In the genomic region with DNA sequence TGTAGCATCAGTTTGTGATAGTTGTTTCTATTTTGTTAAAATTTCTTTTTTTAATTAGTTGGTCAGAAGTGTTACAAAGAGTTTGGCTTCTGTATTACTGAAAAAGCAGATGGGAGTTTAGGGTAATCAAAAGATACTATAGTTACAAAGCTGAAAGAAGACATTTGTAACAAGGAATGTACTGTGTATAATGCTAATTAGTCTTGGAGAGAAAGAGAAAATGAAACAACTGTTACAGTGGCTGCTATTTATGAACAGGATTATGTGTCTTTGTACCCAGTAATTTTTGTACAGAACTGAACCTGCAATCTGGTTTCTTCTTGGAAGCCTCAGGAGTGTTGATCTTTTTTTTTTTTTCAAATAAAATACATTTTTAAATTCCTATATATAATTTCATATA, we compare ENCODE assay signal across 2 cellular contexts.
TF ChIP-seq lines count a peak whose summit lies in the region.

No MANE protein-coding gene starts in this region.

TF ChIP-seq in A549, 52 proteins besides CTCF, POLR2A, EP300 and RAD21:
- TF ChIP-seq, protein P1, sequence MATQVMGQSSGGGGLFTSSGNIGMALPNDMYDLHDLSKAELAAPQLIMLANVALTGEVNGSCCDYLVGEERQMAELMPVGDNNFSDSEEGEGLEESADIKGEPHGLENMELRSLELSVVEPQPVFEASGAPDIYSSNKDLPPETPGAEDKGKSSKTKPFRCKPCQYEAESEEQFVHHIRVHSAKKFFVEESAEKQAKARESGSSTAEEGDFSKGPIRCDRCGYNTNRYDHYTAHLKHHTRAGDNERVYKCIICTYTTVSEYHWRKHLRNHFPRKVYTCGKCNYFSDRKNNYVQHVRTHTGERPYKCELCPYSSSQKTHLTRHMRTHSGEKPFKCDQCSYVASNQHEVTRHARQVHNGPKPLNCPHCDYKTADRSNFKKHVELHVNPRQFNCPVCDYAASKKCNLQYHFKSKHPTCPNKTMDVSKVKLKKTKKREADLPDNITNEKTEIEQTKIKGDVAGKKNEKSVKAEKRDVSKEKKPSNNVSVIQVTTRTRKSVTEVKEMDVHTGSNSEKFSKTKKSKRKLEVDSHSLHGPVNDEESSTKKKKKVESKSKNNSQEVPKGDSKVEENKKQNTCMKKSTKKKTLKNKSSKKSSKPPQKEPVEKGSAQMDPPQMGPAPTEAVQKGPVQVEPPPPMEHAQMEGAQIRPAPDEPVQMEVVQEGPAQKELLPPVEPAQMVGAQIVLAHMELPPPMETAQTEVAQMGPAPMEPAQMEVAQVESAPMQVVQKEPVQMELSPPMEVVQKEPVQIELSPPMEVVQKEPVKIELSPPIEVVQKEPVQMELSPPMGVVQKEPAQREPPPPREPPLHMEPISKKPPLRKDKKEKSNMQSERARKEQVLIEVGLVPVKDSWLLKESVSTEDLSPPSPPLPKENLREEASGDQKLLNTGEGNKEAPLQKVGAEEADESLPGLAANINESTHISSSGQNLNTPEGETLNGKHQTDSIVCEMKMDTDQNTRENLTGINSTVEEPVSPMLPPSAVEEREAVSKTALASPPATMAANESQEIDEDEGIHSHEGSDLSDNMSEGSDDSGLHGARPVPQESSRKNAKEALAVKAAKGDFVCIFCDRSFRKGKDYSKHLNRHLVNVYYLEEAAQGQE (IDR thresholded peaks at IDR 0.05): no peak
- TF ChIP-seq ESRRA (IDR thresholded peaks at IDR 0.05; ENCODE audit: borderline replicate concordance, low read length) (no peak), ZNF302 (CRISPR knock-in tag; IDR thresholded peaks at IDR 0.05) (no peak), HOXA7 (CRISPR knock-in tag; IDR thresholded peaks at IDR 0.05) (no peak), MAFK (IDR thresholded peaks at IDR 0.05; ENCODE audit: partially characterized antibody) (no peak), MYC (IDR thresholded peaks at IDR 0.05; ENCODE audit: borderline replicate concordance, low read length) (no peak), FOSL2 (IDR thresholded peaks at IDR 0.05) (no peak), FOSL2 (CRISPR knock-in tag; IDR thresholded peaks at IDR 0.05) (no peak), KDM1A (IDR thresholded peaks at IDR 0.05; ENCODE audit: low read depth) (no peak), EHMT2 (IDR thresholded peaks at IDR 0.05; ENCODE audit: low read depth) (no peak)
TF ChIP-seq in A549: peak in this region for 0.

TF ChIP-seq in GM12878, 131 proteins besides CTCF, POLR2A, EP300 and RAD21:
- TF ChIP-seq MTA2 (IDR thresholded peaks at IDR 0.05; ENCODE audit: low read depth) (0 out of 2 replicates have a peak, but pooled peaks have one; percentile 39), CREM (IDR thresholded peaks at IDR 0.05; ENCODE audit: low read depth) (no peak), ZZZ3 (IDR thresholded peaks at IDR 0.05; ENCODE audit: control insufficient read depth, insufficient read length, low read depth) (no peak), GATAD2B (conservative IDR thresholded peaks at IDR 0.05; ENCODE audit: low read depth) (no peak)
